In genomic region chr11:111527279-111527678, GRCh38 we compare ENCODE assay signal across 23 cellular contexts. TPM values are rescaled to one million over a fixed set of nuclear protein-coding genes. Genes with fewer than 3 reads are reported as not detected.
DNase-seq lines count a peak whose midpoint lies in the region; ATAC-seq and TF ChIP-seq lines count a peak whose summit lies in the region.
"Had no signal": no experiment of that assay in that cellular context is flagged by ENCODE, and none has a peak within 500 bp of the region (broad histone marks: within the 10 kb centered on the region; RNA-seq: fewer than 3 reads in every experiment).

No MANE protein-coding gene starts in this region.

- H2BK5ac ChIP-seq in IMR-90 (ENCODE audit: low read depth, low read length, poor library complexity, severe bottlenecking), result peak overlapping the region; percentile 23

- no peak overlapping the region for H3K56ac ChIP-seq in IMR-90 (ENCODE audit: extremely low read depth, insufficient read depth, low read length)

- H3K4me3 Mint-ChIP-seq in T-helper 1 cell treated with Interleukin-12 subunit alpha and Interleukin-12 subunit beta and Interleukin-4 antibody, amounts not matched to agents 30 μg/mL and 1 μg/mL, for 36 hours, result no peak overlapping the region
- no peak overlapping the region for H3K4me3 Mint-ChIP-seq in type B pancreatic cell
- H3K4me3 Mint-ChIP-seq in activated CD4-positive, alpha-beta memory T cell treated with anti-CD3 and anti-CD28 coated beads for 36 hours, result no peak overlapping the region
- H3K4me3 Mint-ChIP-seq: CD4-positive, CD25-positive, alpha-beta regulatory T cell had no signal

- no peak for TF ChIP-seq POLR2A in IMR-90 (IDR thresholded peaks at IDR 0.05; ENCODE audit: low read depth, low read length)

- H3K27me3 ChIP-seq in IMR-90 (ENCODE audit: control insufficient read depth, insufficient read depth, low read length), result no peaks in the 10 kb centered on the region
- H3K27me3 ChIP-seq: BLaER1, MG63, SJSA1 had no signal

- no peak for TF ChIP-seq CTCF in IMR-90 (conservative IDR thresholded peaks at IDR 0.05; ENCODE audit: low read depth, low read length)
- no peak for TF ChIP-seq CTCF in type B pancreatic cell (conservative IDR thresholded peaks at IDR 0.05)

- H3K9me3 ChIP-seq in IMR-90 (ENCODE audit: control insufficient read depth, insufficient read depth, low read length), result no peaks in the 10 kb centered on the region
- H3K9me3 ChIP-seq: BLaER1, SJSA1 had no signal

- peaks cover 38% of the 10 kb centered on the region for H3K4me1 Mint-ChIP-seq in T-helper 1 cell treated with Interleukin-12 subunit alpha and Interleukin-12 subunit beta and Interleukin-4 antibody, amounts not matched to agents 30 μg/mL and 1 μg/mL, for 36 hours (ENCODE audit: low read depth)
- peaks cover 11% of the 10 kb centered on the region for H3K4me1 Mint-ChIP-seq in type B pancreatic cell (ENCODE audit: unreplicated experiment)
- H3K4me1 Mint-ChIP-seq in activated CD4-positive, alpha-beta memory T cell treated with anti-CD3 and anti-CD28 coated beads for 36 hours (ENCODE audit: low read depth), result peaks cover 34% of the 10 kb centered on the region

- H3K9me1 ChIP-seq in IMR-90 (ENCODE audit: insufficient read depth, low read length), result peaks cover 10% of the 10 kb centered on the region

- no peak overlapping the region for H3K18ac ChIP-seq in IMR-90 (ENCODE audit: low read depth, low read length)

- CTCF ChIA-PET in IMR-90 (lab: Yijun Ruan, JAX), result no interaction called here
- CTCF ChIA-PET in activated CD4-positive, alpha-beta memory T cell treated with anti-CD3 and anti-CD28 coated beads for 36 hours (lab: Charles Lee), result no interaction called here

- no peak overlapping the region for H2BK20ac ChIP-seq in IMR-90 (ENCODE audit: low read depth, low read length)

- no peak overlapping the region for H2AK5ac ChIP-seq in IMR-90 (ENCODE audit: low read depth, low read length)

- no peak overlapping the region for H4K91ac ChIP-seq in IMR-90 (ENCODE audit: insufficient read depth, low read depth, low read length)

- no peak overlapping the region for H3K14ac ChIP-seq in IMR-90 (replicated peaks; ENCODE audit: low read depth, low read length)

- TF ChIP-seq RAD21 in IMR-90 (IDR thresholded peaks at IDR 0.05; ENCODE audit: low read length), result no peak

- no peaks in the 10 kb centered on the region for H3K36me3 ChIP-seq in IMR-90 (ENCODE audit: control insufficient read depth, insufficient read depth, low read length)
- H3K36me3 ChIP-seq: BLaER1, MG63, SJSA1 had no signal

- H2AK9ac ChIP-seq in IMR-90 (replicated peaks; ENCODE audit: low read depth, low read length, poor library complexity), result no peak overlapping the region

- H3K4me3 ChIP-seq in IMR-90 (ENCODE audit: insufficient read depth, low read depth, low read length), result no peak overlapping the region
- H3K4me3 ChIP-seq: BLaER1, MG63, SJSA1 had no signal

- H3K9ac ChIP-seq in IMR-90 (ENCODE audit: low read depth, low read length), result no peak overlapping the region
- H3K9ac ChIP-seq: BLaER1 had no signal

- no peaks in the 10 kb centered on the region for H3K79me1 ChIP-seq in IMR-90 (ENCODE audit: low read depth in 1 of 2, low read length in 2 of 2)

- H4K8ac ChIP-seq in IMR-90 (ENCODE audit: low read depth in 2 of 2, low read length in 2 of 2), result no peak overlapping the region

- in situ Hi-C loops in IMR-90 (cut with MboI; ENCODE audit: low sequenced_read_pairs), result no loop called here

- H3K27ac Mint-ChIP-seq in T-helper 1 cell treated with Interleukin-12 subunit alpha and Interleukin-12 subunit beta and Interleukin-4 antibody, amounts not matched to agents 30 μg/mL and 1 μg/mL, for 36 hours, result peak overlapping the region; percentile 5
- peak overlapping the region; percentile 57 for H3K27ac Mint-ChIP-seq in type B pancreatic cell
- H3K27ac Mint-ChIP-seq in activated CD4-positive, alpha-beta memory T cell treated with anti-CD3 and anti-CD28 coated beads for 36 hours, result no peak overlapping the region

- no peak overlapping the region for H3K27ac ChIP-seq in IMR-90 (ENCODE audit: insufficient read depth, low read length)
- H3K27ac ChIP-seq in epithelial cell of prostate, result peak overlapping the region; percentile 86
- H3K27ac ChIP-seq: BLaER1, HL-60 had no signal

- H3K27me3 Mint-ChIP-seq in T-helper 1 cell treated with Interleukin-12 subunit alpha and Interleukin-12 subunit beta and Interleukin-4 antibody, amounts not matched to agents 30 μg/mL and 1 μg/mL, for 36 hours (ENCODE audit: low read depth), result no peaks in the 10 kb centered on the region
- peaks cover 2% of the 10 kb centered on the region for H3K27me3 Mint-ChIP-seq in type B pancreatic cell
- H3K27me3 Mint-ChIP-seq in activated CD4-positive, alpha-beta memory T cell treated with anti-CD3 and anti-CD28 coated beads for 36 hours, result peaks cover 12% of the 10 kb centered on the region
- H3K27me3 Mint-ChIP-seq: CD4-positive, CD25-positive, alpha-beta regulatory T cell had no signal

- no peaks in the 10 kb centered on the region for H3K36me3 Mint-ChIP-seq in T-helper 1 cell treated with Interleukin-12 subunit alpha and Interleukin-12 subunit beta and Interleukin-4 antibody, amounts not matched to agents 30 μg/mL and 1 μg/mL, for 36 hours (ENCODE audit: low read depth)
- no peaks in the 10 kb centered on the region for H3K36me3 Mint-ChIP-seq in type B pancreatic cell
- H3K36me3 Mint-ChIP-seq in activated CD4-positive, alpha-beta memory T cell treated with anti-CD3 and anti-CD28 coated beads for 36 hours, result no peaks in the 10 kb centered on the region
- H3K36me3 Mint-ChIP-seq: CD4-positive, CD25-positive, alpha-beta regulatory T cell had no signal

- H3K9me3 Mint-ChIP-seq in T-helper 1 cell treated with Interleukin-12 subunit alpha and Interleukin-12 subunit beta and Interleukin-4 antibody, amounts not matched to agents 30 μg/mL and 1 μg/mL, for 36 hours, result no peaks in the 10 kb centered on the region
- no peaks in the 10 kb centered on the region for H3K9me3 Mint-ChIP-seq in type B pancreatic cell
- no peaks in the 10 kb centered on the region for H3K9me3 Mint-ChIP-seq in activated CD4-positive, alpha-beta memory T cell treated with anti-CD3 and anti-CD28 coated beads for 36 hours
- H3K9me3 Mint-ChIP-seq: CD4-positive, CD25-positive, alpha-beta regulatory T cell had no signal

- ATAC-seq in IMR-90 (ENCODE audit: low read depth), result no peak
- ATAC-seq: PC-3 had no signal

- H4K5ac ChIP-seq in IMR-90 (ENCODE audit: low read depth, low read length), result no peak overlapping the region

- dilution Hi-C loops in IMR-90 (cut with HindIII; ENCODE audit: low sequenced_read_pairs, unreplicated experiment), result no loop called here

- H2BK120ac ChIP-seq in IMR-90 (ENCODE audit: low read depth, low read length), result no peak overlapping the region

- H4K20me1 ChIP-seq in IMR-90 (ENCODE audit: insufficient read depth, low read length), result no peaks in the 10 kb centered on the region
- H4K20me1 ChIP-seq: BLaER1 had no signal

- H2AFZ ChIP-seq in IMR-90 (replicated peaks; ENCODE audit: low read length, poor library complexity), result no peak overlapping the region

- no peak overlapping the region for H3K4ac ChIP-seq in IMR-90 (ENCODE audit: low read depth, low read length)

- peaks cover 3% of the 10 kb centered on the region; the same call in 1 of the 2 replicates for H3K4me1 ChIP-seq in IMR-90 (ENCODE audit: control insufficient read depth, insufficient read depth, low read length)
- H3K4me1 ChIP-seq: BLaER1 had no signal

- H2BK15ac ChIP-seq in IMR-90 (ENCODE audit: low read depth, low read length), result no peak overlapping the region

- no TSS peak for BruUV-seq in IMR-90 (replicated peaks; lab: Mats Ljungman, UMichigan)

- POLR2A ChIA-PET in IMR-90 (lab: Charles Lee; ENCODE audit: unreplicated experiment), result no interaction called here
- POLR2A ChIA-PET in activated CD4-positive, alpha-beta memory T cell treated with anti-CD3 and anti-CD28 coated beads for 36 hours (lab: Charles Lee), result no interaction called here

- intact Hi-C loops in IMR-90 (cut with micrococcal nuclease), result no loop called here
- intact Hi-C loops in activated CD4-positive, alpha-beta memory T cell treated with anti-CD3 and anti-CD28 coated beads for 36 hours (cut with micrococcal nuclease), result loop anchor here (2.0 to 5.0 kb wide), 3 partner anchors 14 to 415 kb away; partner anchors contain the start of gene BTG4

- H3K23ac ChIP-seq in IMR-90 (ENCODE audit: low read depth, low read length), result no peak overlapping the region

- no CpG with 5 or more reads among the region's 1 CpG for WGBS in IMR-90 (ENCODE audit: extremely low coverage in 2 of 2, insufficient read length in 1 of 2), 2 experiments

- DNase-seq in T-helper 1 cell (no peak), IMR-90 (no peak), epithelial cell of prostate (ENCODE audit: low read depth, low spot score) (no peak), type B pancreatic cell (ENCODE audit: extremely low spot score, unreplicated experiment) (no peak), NCI-H1417 treated with DMSO at 0.1 percent for 48 hours (lab: John Stamatoyannopoulos, UW) (no peak)
- DNase-seq in activated CD4-positive, alpha-beta memory T cell treated with anti-CD3 and anti-CD28 coated beads for 36 hours, result no peak
- DNase-seq: 8988T; MG63; NCI-H1105 treated with DMSO at 0.1 percent for 48 hours; NCI-H2029; NCI-H446 treated with DMSO at 0.1 percent for 48 hours; NCI-H526; NK-92 treated with Interleukin-12 subunit alpha and Interleukin-12 subunit beta, amount 100 ng/mL, for 24 hours; Right ventricle myocardium superior had no signal

- no peak overlapping the region for H3K4me2 ChIP-seq in IMR-90 (ENCODE audit: low read depth, low read length)
- H3K4me2 ChIP-seq: BLaER1 had no signal

RNA-seq across cellular contexts. Expression of gene HOATZ, which starts 12.7 kb away (rescaled TPM):
- not detected in 2 replicates for total RNA-seq in IMR-90 (2012; rRNA removed)
- not detected in 2 replicates for polyA plus RNA-seq in IMR-90 (2012; rRNA removed)
- polyA plus RNA-seq in IMR-90 (2012; cell fraction: cytosol; rRNA removed), result not detected in 2 replicates
- not detected in 2 replicates for polyA plus RNA-seq in IMR-90 (2012; cell fraction: nucleus; rRNA removed; ENCODE audit: low replicate concordance)
- total RNA-seq in type B pancreatic cell (ENCODE audit: low replicate concordance), result 0.75 TPM in 1 of 2 replicates, not detected in the other
- not detected for total RNA-seq in activated CD4-positive, alpha-beta memory T cell treated with anti-CD3 and anti-CD28 coated beads for 36 hours
- total RNA-seq: CD4-positive, CD25-positive, alpha-beta regulatory T cell; LHCN-M2; PC-3; Right ventricle myocardium superior; RPMI7951; SJSA1 had no signal
- polyA plus RNA-seq: CD4-positive, CD25-positive, alpha-beta regulatory T cell had no signal

RNA-seq across cellular contexts. Expression of gene LAYN, which starts 13.2 kb away (rescaled TPM):
- 92.5 and 111 TPM in 2 replicates for total RNA-seq in IMR-90 (2012; rRNA removed)
- 95.1 and 118 TPM in 2 replicates for polyA plus RNA-seq in IMR-90 (2012; rRNA removed)
- 61.2 and 104 TPM in 2 replicates for polyA plus RNA-seq in IMR-90 (2012; cell fraction: cytosol; rRNA removed)
- polyA plus RNA-seq in IMR-90 (2012; cell fraction: nucleus; rRNA removed; ENCODE audit: low replicate concordance), result 36.6 and 148 TPM in 2 replicates
- total RNA-seq in type B pancreatic cell (ENCODE audit: low replicate concordance), result 9.2 and 17.9 TPM in 2 replicates
- under 1 TPM; 0.19 to 0.26 TPM for total RNA-seq in activated CD4-positive, alpha-beta memory T cell treated with anti-CD3 and anti-CD28 coated beads for 36 hours

RNA-seq across cellular contexts. Expression of gene BTG4, which starts 15.1 kb away (rescaled TPM):
- not detected in 2 replicates for total RNA-seq in IMR-90 (2012; rRNA removed)
- polyA plus RNA-seq in IMR-90 (2012; rRNA removed), result not detected in 2 replicates
- not detected in 2 replicates for polyA plus RNA-seq in IMR-90 (2012; cell fraction: cytosol; rRNA removed)
- polyA plus RNA-seq in IMR-90 (2012; cell fraction: nucleus; rRNA removed; ENCODE audit: low replicate concordance), result not detected in 2 replicates
- not detected in 2 replicates for total RNA-seq in type B pancreatic cell (ENCODE audit: low replicate concordance)
- not detected for total RNA-seq in activated CD4-positive, alpha-beta memory T cell treated with anti-CD3 and anti-CD28 coated beads for 36 hours
- total RNA-seq: CD4-positive, CD25-positive, alpha-beta regulatory T cell; PC-3; Right ventricle myocardium superior; RPMI7951; SJSA1 had no signal
- polyA plus RNA-seq: AG04450 had no signal
